7 cellular contexts compared by ENCODE assay signal in the genomic region with DNA sequence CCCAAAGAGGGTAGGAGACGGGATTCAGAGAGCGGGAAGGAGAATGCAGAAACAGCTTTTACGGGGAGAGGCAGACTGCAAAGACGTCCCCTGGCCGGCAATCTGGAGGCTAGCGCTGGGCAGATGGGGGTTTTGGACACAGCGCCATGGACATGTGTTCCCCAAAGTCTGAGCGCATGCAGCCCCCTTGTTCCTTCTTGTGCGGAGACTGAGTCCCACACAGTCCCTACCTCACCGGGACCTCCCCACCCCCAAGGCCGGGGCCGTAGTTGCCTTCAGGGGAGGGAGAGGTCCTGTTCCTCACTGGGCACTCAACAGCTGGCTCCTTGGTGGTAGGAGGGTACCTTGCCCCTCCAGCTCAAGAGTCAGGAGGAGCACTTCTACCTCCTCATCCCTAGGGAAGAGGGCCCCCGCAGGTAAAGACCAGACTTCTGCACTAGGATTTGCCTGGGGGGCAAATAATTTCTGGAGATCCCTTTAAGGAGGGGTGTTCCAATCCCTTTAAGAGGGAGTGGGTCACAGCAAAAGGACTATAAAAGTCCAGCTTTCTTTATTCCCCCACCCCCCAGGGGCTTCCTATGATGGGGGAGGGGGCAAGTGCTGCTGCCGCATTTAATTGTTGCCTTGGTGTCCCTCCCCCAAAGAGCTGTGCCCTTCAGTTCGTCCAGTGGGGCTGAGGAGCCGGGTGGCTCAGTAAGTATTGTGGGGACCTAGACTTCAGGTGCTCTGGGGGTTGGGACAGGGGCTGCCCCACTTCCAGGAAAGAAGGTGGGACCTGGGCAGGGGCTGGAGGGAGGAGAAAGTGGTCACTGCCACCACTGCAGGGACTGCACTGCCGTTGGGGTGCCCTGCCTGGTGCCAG. TPM values are rescaled to one million over a fixed set of nuclear protein-coding genes. Genes with fewer than 3 reads are reported as not detected.
A peak's percentile ranks its signal among the peaks of the same experiment; 100 is the strongest.
DNase-seq lines count a peak whose midpoint lies in the region; ATAC-seq and TF ChIP-seq lines count a peak whose summit lies in the region.
"Had no signal": no experiment of that assay in that cellular context is flagged by ENCODE, and none has a peak within 500 bp of the region (broad histone marks: within the 10 kb centered on the region; RNA-seq: fewer than 3 reads in every experiment).

No MANE protein-coding gene starts in this region.

- DNase-seq in AG04450 (ENCODE audit: low read depth, low spot score) (no peak), iPS-NIHi7 (ENCODE audit: extremely low spot score) (peak; percentile 57), NCI-H2171 treated with DMSO at 0.1 percent for 48 hours (lab: John Stamatoyannopoulos, UW) (no peak)
- no peak for DNase-seq in stimulated activated CD4-positive, alpha-beta T cell treated with anti-CD3 and anti-CD28 coated beads, Interleukin-15, amount 100 ng/mL, for 24 hours
- DNase-seq: PC-9 had no signal

- no peak for ATAC-seq in HG03196 (IDR thresholded peaks at IDR 0.05; ENCODE audit: unreplicated experiment)

- peak overlapping the region; percentile 47 for H3K4me3 ChIP-seq in AG04450 (ENCODE audit: low read depth, low read length)
- H3K4me3 ChIP-seq: PC-9 had no signal

- no peak overlapping the region for H3K27ac ChIP-seq in AG04450 (ENCODE audit: low read depth, low read length)
- H3K27ac ChIP-seq: PC-9 had no signal

- POLR2A ChIA-PET in AG04450 (lab: Yijun Ruan, JAX) = no interaction called here

- H3K27me3 ChIP-seq in AG04450 (ENCODE audit: control insufficient read depth, insufficient read depth, low read length) = peaks cover 68% of the 10 kb centered on the region

- CTCF ChIA-PET in AG04450 (lab: Charles Lee) = interaction anchor here (1.1 kb wide), 1 partner anchor 14 kb away, joined by 6 read pairs; no protein-coding TSS in a partner anchor

- no peaks in the 10 kb centered on the region; the same call in 1 of the 2 replicates for H3K9me3 ChIP-seq in AG04450 (ENCODE audit: control insufficient read depth, insufficient read depth, low read length)

- TF ChIP-seq CTCF in AG04450 (IDR thresholded peaks at IDR 0.05; ENCODE audit: low read depth, low read length) = no peak

TF ChIP-seq in PFSK-1, 5 proteins besides CTCF, POLR2A, EP300 and RAD21:
- TF ChIP-seq SIN3A (IDR thresholded peaks at IDR 0.05; ENCODE audit: borderline replicate concordance, insufficient read depth, low read length) = no peak
- TF ChIP-seq FOXP2 (optimal IDR thresholded peaks at IDR 0.05; ENCODE audit: borderline replicate concordance, extremely low read depth, extremely low read length, insufficient read depth) = peak; percentile 8

RNA-seq across cellular contexts. Expression of gene BAHD1, which starts 3.6 kb away (rescaled TPM):
- 2.8 and 4.2 TPM in 2 replicates for polyA plus RNA-seq in AG04450 (2011; rRNA removed)
- 4.3 and 6.8 TPM in 2 replicates for polyA minus RNA-seq in AG04450 (2011; rRNA and poly(A)+ RNA removed)
- polyA plus RNA-seq in PFSK-1 (2012; ENCODE audit: insufficient read length, low read depth) = 55.5 TPM

RNA-seq across cellular contexts. Expression of gene IVD, which starts 31.5 kb away (rescaled TPM):
- polyA plus RNA-seq in AG04450 (2011; rRNA removed) = 49.3 and 49.4 TPM in 2 replicates
- polyA minus RNA-seq in AG04450 (2011; rRNA and poly(A)+ RNA removed) = 46.3 and 72.3 TPM in 2 replicates
- polyA plus RNA-seq in PFSK-1 (2012; ENCODE audit: insufficient read length, low read depth) = 63.8 TPM

RNA-seq across cellular contexts. Expression of gene CHST14, which starts 33.7 kb away (rescaled TPM):
- polyA plus RNA-seq in AG04450 (2011; rRNA removed) = 19.8 and 21.7 TPM in 2 replicates
- 12.9 and 15.0 TPM in 2 replicates for polyA minus RNA-seq in AG04450 (2011; rRNA and poly(A)+ RNA removed)
- polyA plus RNA-seq in PFSK-1 (2012; ENCODE audit: insufficient read length, low read depth) = 19.9 TPM

RNA-seq across cellular contexts. Expression of gene KNSTRN, which starts 54.6 kb away (rescaled TPM):
- 14.6 and 18.2 TPM in 2 replicates for polyA plus RNA-seq in AG04450 (2011; rRNA removed)
- 9.9 and 14.2 TPM in 2 replicates for polyA minus RNA-seq in AG04450 (2011; rRNA and poly(A)+ RNA removed)
- polyA plus RNA-seq in PFSK-1 (2012; ENCODE audit: insufficient read length, low read depth) = 41.4 TPM
